In the genomic region with DNA sequence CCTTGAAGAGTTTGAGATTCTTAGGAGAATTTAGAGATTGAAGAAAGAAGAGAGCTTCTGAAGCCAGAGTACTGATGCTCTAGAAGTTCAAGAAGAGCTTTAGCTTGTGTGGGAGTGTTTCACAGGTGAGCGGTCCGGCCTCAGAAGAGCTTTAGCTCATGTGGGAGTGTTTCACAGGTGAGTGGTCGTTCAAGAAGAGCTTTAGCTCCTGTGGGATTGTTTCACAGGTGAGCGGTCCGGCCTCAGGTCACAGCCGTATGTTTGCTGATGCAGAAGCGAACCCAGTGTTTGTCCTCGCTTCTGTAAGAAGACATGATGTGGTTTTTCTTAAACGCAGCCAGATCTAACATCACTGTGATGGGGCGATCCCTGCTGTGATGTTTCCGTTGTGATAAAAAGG, we compare ENCODE assay signal across 17 cellular contexts.
"Had no signal": no experiment of that assay in that cellular context is flagged by ENCODE, and none has a peak within 500 bp of the region (broad histone marks: within the 10 kb centered on the region; RNA-seq: fewer than 3 reads in every experiment).

No MANE protein-coding gene starts in this region.

- H3K27ac ChIP-seq: coronary artery, heart left ventricle, suprapubic skin, tibial artery, vagina had no signal

- H3K9me3 Mint-ChIP-seq: naive B cell, nephron had no signal

- ATAC-seq: esophagus mucosa, right cardiac atrium had no signal

- H3K4me3 Mint-ChIP-seq: nephron had no signal

- H3K27me3 ChIP-seq: heart left ventricle, suprapubic skin, tibial artery, upper lobe of right lung, vagina had no signal

- H3K4me1 ChIP-seq: suprapubic skin, tibial artery, vagina had no signal

- H3K4me3 ChIP-seq: coronary artery, heart left ventricle, smooth muscle cell, suprapubic skin, tibial artery, upper lobe of right lung, vagina had no signal

- DNase-seq: effector CD8-positive, alpha-beta T cell; heart left ventricle; hippocampal formation; left colon; mesendoderm; naive B cell; stimulated activated CD4-positive, alpha-beta T cell treated with anti-CD3 and anti-CD28 coated beads, Interleukin-2, amount 100 ng/mL, for 48 hours; stimulated activated naive CD4-positive, alpha-beta T cell treated with Interleukin-2 at 50 U/mL for 16 hours; tibial artery; upper lobe of right lung had no signal

- H3K9me3 ChIP-seq: heart left ventricle, suprapubic skin, tibial artery, upper lobe of right lung, vagina had no signal
